Comparison of ENCODE assay signal across 8 cellular contexts in genomic region chr2:43224131-43224570, GRCh38. TPM values are rescaled to one million over a fixed set of nuclear protein-coding genes. Genes with fewer than 3 reads are reported as not detected.
DNase-seq lines count a peak whose midpoint lies in the region; ATAC-seq and TF ChIP-seq lines count a peak whose summit lies in the region.

No MANE protein-coding gene starts in this region.

- peaks cover 14% of the 10 kb centered on the region for H3F3A ChIP-seq in PC-3 (ENCODE audit: low read length, unreplicated experiment)

- H2AFZ ChIP-seq in PC-3 (ENCODE audit: low read length), result no peak overlapping the region

- H4K20me1 ChIP-seq in PC-3 (ENCODE audit: low read length), result peaks cover 22% of the 10 kb centered on the region

- no peaks in the 10 kb centered on the region for H3K9me3 ChIP-seq in PC-3 (ENCODE audit: low read length)
- H3K9me3 ChIP-seq in subcutaneous abdominal adipose tissue (ENCODE audit: control insufficient read depth in 5 of 5, low read length in 5 of 5), result no peaks in the 10 kb centered on the region

- H3K9me2 ChIP-seq in PC-3 (replicated peaks; ENCODE audit: low read length), result no peaks in the 10 kb centered on the region

- intact Hi-C loops in PC-3 (cut with micrococcal nuclease), result loop anchor here (10.0 kb wide), 2 partner anchors 149 to 399 kb away; no protein-coding TSS in a partner anchor

- peak overlapping the region; percentile 86 for H3K4me3 Mint-ChIP-seq in activated T-helper 17 cell treated with anti-CD3 and anti-CD28 coated beads, Interleukin-2, amount 50 U/mL, for 72 hours
- H3K4me3 Mint-ChIP-seq in neural crest cell, result peak overlapping the region; percentile 96

- no peaks in the 10 kb centered on the region for H3K9me3 Mint-ChIP-seq in activated T-helper 17 cell treated with anti-CD3 and anti-CD28 coated beads, Interleukin-2, amount 50 U/mL, for 72 hours
- no peaks in the 10 kb centered on the region for H3K9me3 Mint-ChIP-seq in neural crest cell

- peak; percentile 69 for DNase-seq in PC-3
- DNase-seq in fibroblast of the conjunctiva (ENCODE audit: low read depth), result peak; percentile 47
- peak; percentile 75 for DNase-seq in neural crest cell (ENCODE audit: low read depth, low spot score)
- no peak for DNase-seq in NCI-H2107 (lab: John Stamatoyannopoulos, UW)

- H3K4me3 ChIP-seq in PC-3 (ENCODE audit: low read length) (peak overlapping the region; percentile 88), subcutaneous abdominal adipose tissue (ENCODE audit: low read depth in 1 of 5, low read length in 5 of 5) (peak overlapping the region; percentile 86 to 96 (median 95))

- peaks cover 79% of the 10 kb centered on the region for H3K79me2 ChIP-seq in PC-3 (ENCODE audit: low read length)

- TF ChIP-seq CTCF in GM12874 (IDR thresholded peaks at IDR 0.05; ENCODE audit: insufficient read depth, low read depth, low read length) (peak; percentile 68), PC-3 (conservative IDR thresholded peaks at IDR 0.05; ENCODE audit: low read depth, low read length) (peak; percentile 55), neural crest cell (conservative IDR thresholded peaks at IDR 0.05) (peak; percentile 50)

- ATAC-seq in PC-3 (no peak), GM18858 (IDR thresholded peaks at IDR 0.05; ENCODE audit: unreplicated experiment) (no peak)
- no peak for ATAC-seq in activated T-helper 17 cell treated with anti-CD3 and anti-CD28 coated beads, Interleukin-2, amount 50 U/mL, for 72 hours (replicated peaks)

- peaks cover 76% of the 10 kb centered on the region for H3K36me3 Mint-ChIP-seq in activated T-helper 17 cell treated with anti-CD3 and anti-CD28 coated beads, Interleukin-2, amount 50 U/mL, for 72 hours (ENCODE audit: low read depth)
- peaks cover 5% of the 10 kb centered on the region for H3K36me3 Mint-ChIP-seq in neural crest cell (ENCODE audit: low read depth)

- peak overlapping the region; percentile 84 for H3K4me2 ChIP-seq in PC-3 (ENCODE audit: low read length)

- peak overlapping the region; percentile 90 for H3K27ac ChIP-seq in PC-3 (ENCODE audit: low read length)
- peak overlapping the region; percentile 98 for H3K27ac ChIP-seq in subcutaneous abdominal adipose tissue (ENCODE audit: low read depth, low read length)

- H3K27me3 ChIP-seq in PC-3 (ENCODE audit: low read length) (no peaks in the 10 kb centered on the region), subcutaneous abdominal adipose tissue (ENCODE audit: control insufficient read depth in 5 of 5, insufficient read depth in 4 of 5, low read length in 5 of 5) (no peaks in the 10 kb centered on the region)

- BruUV-seq in PC-3 (replicated peaks; lab: Mats Ljungman, UMichigan), result no TSS peak

- peaks cover 49% of the 10 kb centered on the region for H3K4me1 ChIP-seq in PC-3 (ENCODE audit: insufficient read depth, low read length)
- peaks cover 13 to 71% (median 66%) of the 10 kb centered on the region in 5 donors for H3K4me1 ChIP-seq in subcutaneous abdominal adipose tissue (ENCODE audit: control insufficient read depth in 5 of 5, insufficient read depth in 5 of 5, low read length in 5 of 5)

- peaks cover 25% of the 10 kb centered on the region for H3K4me1 Mint-ChIP-seq in activated T-helper 17 cell treated with anti-CD3 and anti-CD28 coated beads, Interleukin-2, amount 50 U/mL, for 72 hours
- peaks cover 54% of the 10 kb centered on the region for H3K4me1 Mint-ChIP-seq in neural crest cell

- POLR2A ChIA-PET in PC-3 (lab: Charles Lee; ENCODE audit: unreplicated experiment), result no interaction called here

- peak overlapping the region; percentile 84 for H3K27ac Mint-ChIP-seq in activated T-helper 17 cell treated with anti-CD3 and anti-CD28 coated beads, Interleukin-2, amount 50 U/mL, for 72 hours
- H3K27ac Mint-ChIP-seq in neural crest cell (ENCODE audit: unreplicated experiment), result peak overlapping the region; percentile 89

- H3K27me3 Mint-ChIP-seq in activated T-helper 17 cell treated with anti-CD3 and anti-CD28 coated beads, Interleukin-2, amount 50 U/mL, for 72 hours, result no peaks in the 10 kb centered on the region
- peaks cover 2% of the 10 kb centered on the region for H3K27me3 Mint-ChIP-seq in neural crest cell (ENCODE audit: low read depth)

- H3K9ac ChIP-seq in PC-3 (ENCODE audit: low read length), result peak overlapping the region; percentile 98
- peak overlapping the region; percentile 35 to 92 (median 66) for H3K9ac ChIP-seq in subcutaneous abdominal adipose tissue (ENCODE audit: low read length in 5 of 5)

- CTCF ChIA-PET in PC-3 (lab: Charles Lee), result interaction anchor here (0.7 kb wide), 1 partner anchor 20 kb away, joined by 7 read pairs; no protein-coding TSS in a partner anchor

- H3K36me3 ChIP-seq in PC-3 (ENCODE audit: low read depth, low read length), result peaks cover 30% of the 10 kb centered on the region
- H3K36me3 ChIP-seq in subcutaneous abdominal adipose tissue (ENCODE audit: control insufficient read depth in 5 of 5, insufficient read depth in 5 of 5, low read length in 5 of 5), result peaks cover 13 to 36% (median 24%) of the 10 kb centered on the region in 5 donors

RNA-seq across cellular contexts. Expression of gene ZFP36L2, which starts 2.3 kb away (rescaled TPM):
- total RNA-seq in PC-3 (2014; rRNA removed), result 14.8 and 26.0 TPM in 2 replicates
- total RNA-seq in activated T-helper 17 cell treated with anti-CD3 and anti-CD28 coated beads, Interleukin-2, amount 50 U/mL, for 72 hours, result 100 to 1,000 TPM in 1 of 2 donors, 10 to 100 TPM in 1; 57.8 to 185 TPM
- 39.8 and 39.9 TPM in 2 replicates for total RNA-seq in neural crest cell
